17 cellular contexts compared by ENCODE assay signal in the genomic region with DNA sequence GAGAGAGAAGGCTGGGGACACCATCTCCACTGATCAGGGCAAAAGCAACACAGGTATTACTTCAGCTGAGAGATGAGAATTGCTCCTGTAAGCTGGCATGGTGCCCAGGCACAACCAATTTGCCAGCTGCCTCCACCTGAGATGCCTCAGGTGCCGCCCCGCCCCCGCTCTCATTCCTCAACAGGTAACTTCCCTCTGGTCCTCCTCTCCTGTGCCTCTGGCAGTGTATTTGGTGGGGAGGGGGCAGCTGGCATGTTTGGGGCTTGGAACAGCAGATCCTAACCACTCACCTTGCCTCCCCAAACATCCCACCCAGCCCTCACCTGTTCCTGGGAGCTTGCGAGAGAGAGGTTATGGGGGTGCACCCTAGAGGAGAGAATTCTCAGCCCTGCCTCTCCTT. TPM values are rescaled to one million over a fixed set of nuclear protein-coding genes. Genes with fewer than 3 reads are reported as not detected.
DNase-seq lines count a peak whose midpoint lies in the region; ATAC-seq, FAIRE-seq and TF ChIP-seq lines count a peak whose summit lies in the region.
"Had no signal": no experiment of that assay in that cellular context is flagged by ENCODE, and none has a peak within 500 bp of the region (broad histone marks: within the 10 kb centered on the region; RNA-seq: fewer than 3 reads in every experiment).

No MANE protein-coding gene starts in this region.

- no peak overlapping the region for H3K4me3 Mint-ChIP-seq in CD4-positive, alpha-beta T cell
- H3K4me3 Mint-ChIP-seq: activated T-cell treated with anti-CD3 and anti-CD28 coated beads, Interleukin-2, amount 50 U/mL, for 4 hours had no signal

- peak; percentile 47 for DNase-seq in NCI-H2196 treated with DMSO at 0.1 percent for 48 hours (lab: John Stamatoyannopoulos, UW; ENCODE audit: unreplicated experiment)
- DNase-seq in H1 (ENCODE audit: low read depth in 1 of 2, low spot score in 2 of 2): peak in 1 of 2 experiments; percentile 68
- DNase-seq in small intestine: peak; percentile 63
- DNase-seq in iPS-NIHi7 (ENCODE audit: extremely low spot score): no peak
- DNase-seq in NCI-H1048 (lab: John Stamatoyannopoulos, UW): no peak
- DNase-seq in CD4-positive, alpha-beta T cell: no peak
- DNase-seq: activated T-cell treated with anti-CD3 and anti-CD28 coated beads, Interleukin-2, amount 50 U/mL, for 4 hours; CD4-positive, CD25-positive, alpha-beta regulatory T cell; esophagus squamous epithelium; hypothalamus; mesenchymal stem cell; stimulated activated CD4-positive, alpha-beta T cell treated with anti-CD3 and anti-CD28 coated beads, Interleukin-12 subunit alpha, Interleukin-12 subunit beta, amount 100 ng/mL, for 4 hours had no signal

- peaks cover 10% of the 10 kb centered on the region for H3K4me1 Mint-ChIP-seq in CD4-positive, alpha-beta T cell (ENCODE audit: low read depth)

- peaks cover 0 to 3% of the 10 kb centered on the region in 2 experiments; a peak in 1 of 4 replicates for H3K79me2 ChIP-seq in H1 (ENCODE audit: control insufficient read depth in 1 of 2, insufficient read depth in 2 of 2, low read length in 2 of 2)
- H3K79me2 ChIP-seq: parathyroid adenoma had no signal

- H2BK20ac ChIP-seq in H1 (ENCODE audit: low read length): peak overlapping the region; percentile 40

- 0 out of 2 replicates have a peak, but pooled peaks cover 4% of the 10 kb centered on the region for H3K79me1 ChIP-seq in H1 (ENCODE audit: low read depth, low read length)

- peak overlapping the region; percentile 2 for H3K4ac ChIP-seq in H1 (replicated peaks; ENCODE audit: insufficient read length, low read depth, low read length)

- peaks cover 83% of the 10 kb centered on the region for H3K27me3 Mint-ChIP-seq in CD4-positive, alpha-beta T cell

- no peak for TF ChIP-seq EP300 in H1 (IDR thresholded peaks at IDR 0.05; ENCODE audit: borderline replicate concordance in 1 of 2, low read depth in 2 of 2, low read length in 2 of 2)

- peak overlapping the region; percentile 55 to 90 for H3K4me2 ChIP-seq in H1 (ENCODE audit: insufficient read depth in 1 of 2, low read depth in 2 of 2, low read length in 2 of 2)

- H2BK5ac ChIP-seq in H1 (ENCODE audit: low read depth, low read length): peak overlapping the region; percentile 99

- H3K27me3 ChIP-seq in HUES6 (ENCODE audit: control insufficient read depth, insufficient read depth, low read length) (peaks cover 34% of the 10 kb centered on the region), H1 (replicated peaks in 1 of 4; ENCODE audit: control insufficient read depth in 3 of 4, extremely low read depth in 1 of 4, insufficient read depth in 3 of 4, low read length in 3 of 4) (peaks cover 0 to 16% (median 13%) of the 10 kb centered on the region in 4 experiments; a peak in 6 of 7 replicates), small intestine (ENCODE audit: control insufficient read depth in 2 of 2, insufficient read depth in 2 of 2, low read length in 2 of 2) (peaks cover 0 to 26% of the 10 kb centered on the region in 2 donors)
- peaks cover 84% of the 10 kb centered on the region for H3K27me3 ChIP-seq in CD4-positive, alpha-beta T cell (ENCODE audit: control insufficient read depth, insufficient read depth, low read length)

- peak overlapping the region; percentile 29 for H3K4me3 ChIP-seq in HUES6 (ENCODE audit: low read depth, low read length)
- H3K4me3 ChIP-seq in H1 (ENCODE audit: extremely low read depth in 1 of 4, insufficient read depth in 2 of 4, low read depth in 3 of 4, low read length in 4 of 4): peak overlapping the region in 1 of 4 experiments; percentile 25; a peak in 1 of 8 replicates
- H3K4me3 ChIP-seq in small intestine (ENCODE audit: low read depth in 1 of 2, low read length in 2 of 2): no peak overlapping the region
- H3K4me3 ChIP-seq: esophagus squamous epithelium, thoracic aorta had no signal

- peak overlapping the region; percentile 94 for H4K91ac ChIP-seq in H1 (replicated peaks; ENCODE audit: insufficient read length, low read length)

- TF ChIP-seq POLR2A in H1 (IDR thresholded peaks at IDR 0.05; ENCODE audit: control extremely low read depth in 1 of 2, low read depth in 2 of 2, low read length in 2 of 2): no peak

- H3K9me3 ChIP-seq in HUES6 (ENCODE audit: control insufficient read depth, insufficient read depth, low read depth, low read length) (peaks cover 10% of the 10 kb centered on the region), H1 (ENCODE audit: insufficient read depth in 2 of 2, low read depth in 1 of 2, low read length in 1 of 2) (peaks cover 0 to 10% of the 10 kb centered on the region in 2 experiments; a peak in 2 of 4 replicates), small intestine (ENCODE audit: control insufficient read depth, low read depth) (no peaks in the 10 kb centered on the region)
- H3K9me3 ChIP-seq in CD4-positive, alpha-beta T cell (ENCODE audit: control insufficient read depth, low read length): no peaks in the 10 kb centered on the region

- H3K4me1 ChIP-seq in HUES6 (ENCODE audit: control insufficient read depth, insufficient read depth, low read length): peaks cover 41% of the 10 kb centered on the region
- H3K4me1 ChIP-seq in H1 (replicated peaks in 1 of 4; ENCODE audit: control insufficient read depth in 3 of 4, insufficient read depth in 4 of 4, low read length in 3 of 4): peaks cover 27 to 39% (median 31%) of the 10 kb centered on the region in 4 experiments
- H3K4me1 ChIP-seq in small intestine (ENCODE audit: control insufficient read depth in 2 of 2, insufficient read depth in 1 of 2, low read depth in 1 of 2, low read length in 1 of 2): peaks cover 3 to 4% of the 10 kb centered on the region in 2 donors

- 0 out of 2 replicates have a peak overlapping the region, but pooled peaks have one; percentile 13 for H2BK15ac ChIP-seq in H1 (ENCODE audit: low read length)

- no peak overlapping the region for H3K23ac ChIP-seq in H1 (ENCODE audit: insufficient read length)

- POLR2A ChIA-PET in H1 (lab: Charles Lee; ENCODE audit: partially characterized antibody): interaction anchor here (0.6 to 2.9 kb wide), 6 partner anchors 8 to 486 kb away, joined by 3 to 18 read pairs (median 3); no protein-coding TSS in a partner anchor
- POLR2A ChIA-PET in CD4-positive, alpha-beta T cell (lab: Charles Lee): interaction anchor here (0.8 to 1.2 kb wide), 2 partner anchors 49 to 51 kb away, joined by 3 to 4 read pairs; no protein-coding TSS in a partner anchor

- no peak for TF ChIP-seq RAD21 in H1 (IDR thresholded peaks at IDR 0.05 in 1 of 2, conservative IDR thresholded peaks at IDR 0.05 in 1 of 2; ENCODE audit: low read depth in 2 of 2, low read length in 2 of 2)

- ATAC-seq in CD4-positive, alpha-beta T cell (ENCODE audit: poor library complexity): no peak
- ATAC-seq: activated CD4-positive, CD25-positive, alpha-beta regulatory T cell treated with anti-CD3 and anti-CD28 coated beads, Interleukin-2, amount 50 U/mL, for 24 hours; activated T-cell treated with anti-CD3 and anti-CD28 coated beads, Interleukin-2, amount 50 U/mL, for 4 hours had no signal

- no peak overlapping the region for H2AFZ ChIP-seq in H1 (ENCODE audit: low read length)
- H2AFZ ChIP-seq: parathyroid adenoma had no signal

- H3K36me3 Mint-ChIP-seq in CD4-positive, alpha-beta T cell (ENCODE audit: low read depth): no peaks in the 10 kb centered on the region

- peak overlapping the region; percentile 89 for H3K18ac ChIP-seq in H1 (ENCODE audit: extremely low read depth, low read length)

- H4K8ac ChIP-seq in H1 (ENCODE audit: extremely low read depth, insufficient read depth, low read length): 0 out of 2 replicates have a peak overlapping the region, but pooled peaks have one; percentile 77

- CTCF ChIA-PET in H1 (lab: Charles Lee; ENCODE audit: partially characterized antibody): interaction anchor here (1.0 to 32.0 kb wide), 9 partner anchors 9 to 103 kb away, joined by 3 to 914 read pairs (median 7); partner anchors contain the start of gene EPOP
- CTCF ChIA-PET in CD4-positive, alpha-beta T cell (lab: Charles Lee): no interaction called here

- peaks cover 4% of the 10 kb centered on the region; the same call in 1 of the 2 replicates for H3K23me2 ChIP-seq in H1 (ENCODE audit: low read depth, low read length)

- H3K14ac ChIP-seq in H1 (ENCODE audit: insufficient read length): no peak overlapping the region

- H3K36me3 ChIP-seq in HUES6 (ENCODE audit: control insufficient read depth, insufficient read depth, low read length) (no peaks in the 10 kb centered on the region), H1 (ENCODE audit: control insufficient read depth in 2 of 4, insufficient read depth in 4 of 4, low read length in 3 of 4) (no peaks in the 10 kb centered on the region), small intestine (ENCODE audit: control insufficient read depth in 2 of 2, insufficient read depth in 2 of 2, low read length in 2 of 2) (no peaks in the 10 kb centered on the region)
- H3K36me3 ChIP-seq: esophagus squamous epithelium, thoracic aorta had no signal

- no peak for FAIRE-seq in H1 (lab: Jason Lieb, UNC)
- FAIRE-seq in small intestine (lab: Jason Lieb, UNC): no peak
- FAIRE-seq: colon had no signal

- H3K56ac ChIP-seq in H1 (replicated peaks; ENCODE audit: insufficient read length, low read depth, low read length): peak overlapping the region; percentile 55

- peak overlapping the region; percentile 94 for H2BK120ac ChIP-seq in H1 (replicated peaks; ENCODE audit: low read depth, low read length)

- peak overlapping the region; percentile 25 for H4K5ac ChIP-seq in H1 (ENCODE audit: insufficient read length, low read depth, low read length)

- H3K9me3 Mint-ChIP-seq in CD4-positive, alpha-beta T cell: no peaks in the 10 kb centered on the region
- H3K9me3 Mint-ChIP-seq: activated T-cell treated with anti-CD3 and anti-CD28 coated beads, Interleukin-2, amount 50 U/mL, for 4 hours had no signal

- peaks cover 2% of the 10 kb centered on the region in 2 experiments for H4K20me1 ChIP-seq in H1 (replicated peaks in 1 of 2; ENCODE audit: control insufficient read depth in 1 of 2, insufficient read depth in 2 of 2, low read length in 2 of 2)

- peak overlapping the region; percentile 83 for H3K27ac ChIP-seq in HUES6 (ENCODE audit: low read depth, low read length)
- peak overlapping the region; percentile 83 for H3K27ac ChIP-seq in H1 (ENCODE audit: low read depth, low read length)
- H3K27ac ChIP-seq in small intestine (ENCODE audit: low read depth in 1 of 2, low read length in 1 of 2): no peak overlapping the region
- H3K27ac ChIP-seq in CD4-positive, alpha-beta T cell (ENCODE audit: low read depth, low read length): no peak overlapping the region
- H3K27ac ChIP-seq: esophagus squamous epithelium, parathyroid adenoma, thoracic aorta had no signal

- 50% methylated on average over 4 of the region's 4 CpGs; no CpG with 5 or more reads in 1 of the 2 experiments for WGBS in H1 (ENCODE audit: extremely low coverage in 1 of 2, insufficient coverage in 1 of 2, insufficient read length in 1 of 2, insufficient replicate concordance in 2 of 2, low coverage in 1 of 2, low lambda C conversion rate in 2 of 2, missing lambda C conversion rate in 1 of 2), 2 experiments
- 31 to 63% (median 60%) methylated on average over 4 of the region's 4 CpGs for WGBS in small intestine, 3 donors

- TF ChIP-seq CTCF in H1 (IDR thresholded peaks at IDR 0.05; ENCODE audit: control extremely low read depth in 1 of 3, insufficient read depth in 1 of 3, low read depth in 1 of 3, low read length in 3 of 3): no peak
- TF ChIP-seq CTCF in CD4-positive, alpha-beta T cell (IDR thresholded peaks at IDR 0.05): no peak

- intact Hi-C loops in CD4-positive, alpha-beta T cell (cut with DNase I, micrococcal nuclease): no loop called here

- H3K9ac ChIP-seq in HUES6 (ENCODE audit: low read length) (peak overlapping the region; percentile 41), H1 (replicated peaks in 1 of 4; ENCODE audit: extremely low read depth in 1 of 4, low read depth in 3 of 4, low read length in 3 of 4) (no peak overlapping the region)
- H3K9ac ChIP-seq: parathyroid adenoma had no signal

- H2BK12ac ChIP-seq in H1 (ENCODE audit: low read depth, low read length): peak overlapping the region; percentile 100

- peak overlapping the region; percentile 89; the same call in 1 of the 2 replicates for H2AK5ac ChIP-seq in H1 (ENCODE audit: low read depth, low read length)

- no peak overlapping the region for H3K27ac Mint-ChIP-seq in CD4-positive, alpha-beta T cell
- H3K27ac Mint-ChIP-seq: CD4-positive, CD25-positive, alpha-beta regulatory T cell had no signal

RNA-seq across cellular contexts. Expression of gene SRCIN1, which starts 2.9 kb away (rescaled TPM):
- 3.8 and 4.1 TPM in 2 replicates for total RNA-seq in H1 (2021; fragmentation: NEBNext Ultra II Directional; extraction: Animal tissue kit (Norgen Biotek cat#: 25700))
- polyA plus RNA-seq in H1 (2011; rRNA removed): 2.8 and 4.2 TPM in 2 replicates
- polyA plus RNA-seq in H1 (2011; cell fraction: cytosol; rRNA removed): 2.3 TPM
- 14.3 TPM for polyA plus RNA-seq in H1 (2011; cell fraction: nucleus; rRNA removed)
- 5.2 to 6.7 TPM (median 6.1 TPM) in 4 replicates for polyA plus RNA-seq in H1 (2012, experiment 1 of 2)
- polyA plus RNA-seq in H1 (2012, experiment 2 of 2): 2.0 TPM
- 1.7 TPM for polyA plus RNA-seq in H1 (2013, experiment 1 of 2)
- 1.3 TPM for polyA plus RNA-seq in H1 (2013, experiment 2 of 2)
- polyA minus RNA-seq in H1 (2011; rRNA and poly(A)+ RNA removed): 2.0 and 3.7 TPM in 2 replicates
- 5.5 TPM for polyA minus RNA-seq in H1 (2011; cell fraction: cytosol; rRNA and poly(A)+ RNA removed)
- 9.6 TPM for polyA minus RNA-seq in H1 (2011; cell fraction: nucleus; rRNA and poly(A)+ RNA removed)
- polyA plus RNA-seq in small intestine: 1 to 10 TPM in 1 of 3 donors, under 1 TPM in 2; 0.45 to 1.4 (median 0.54) TPM
- total RNA-seq in CD4-positive, alpha-beta T cell: under 1 TPM in 1 of 2 experiments, not detected in 1; 0.06 TPM
- total RNA-seq: CD4-positive, CD25-positive, alpha-beta regulatory T cell; thoracic aorta had no signal
- polyA plus RNA-seq: CD4-positive, CD25-positive, alpha-beta regulatory T cell had no signal

Comparison
In these comparisons a context has a peak if more than half of its experiments do, and no peak if none do; other contexts are left out.
1. H3K27ac ChIP-seq: peak in HUES6 (single experiment) and H1 (single experiment); none in small intestine (0 of 2) and CD4-positive, alpha-beta T cell (single experiment).
2. DNase-seq: peak in NCI-H2196 treated with DMSO at 0.1 percent for 48 hours (single experiment) and small intestine (single experiment); none in iPS-NIHi7 (single experiment), NCI-H1048 (single experiment) and CD4-positive, alpha-beta T cell (0 of 10).